In the genomic region with DNA sequence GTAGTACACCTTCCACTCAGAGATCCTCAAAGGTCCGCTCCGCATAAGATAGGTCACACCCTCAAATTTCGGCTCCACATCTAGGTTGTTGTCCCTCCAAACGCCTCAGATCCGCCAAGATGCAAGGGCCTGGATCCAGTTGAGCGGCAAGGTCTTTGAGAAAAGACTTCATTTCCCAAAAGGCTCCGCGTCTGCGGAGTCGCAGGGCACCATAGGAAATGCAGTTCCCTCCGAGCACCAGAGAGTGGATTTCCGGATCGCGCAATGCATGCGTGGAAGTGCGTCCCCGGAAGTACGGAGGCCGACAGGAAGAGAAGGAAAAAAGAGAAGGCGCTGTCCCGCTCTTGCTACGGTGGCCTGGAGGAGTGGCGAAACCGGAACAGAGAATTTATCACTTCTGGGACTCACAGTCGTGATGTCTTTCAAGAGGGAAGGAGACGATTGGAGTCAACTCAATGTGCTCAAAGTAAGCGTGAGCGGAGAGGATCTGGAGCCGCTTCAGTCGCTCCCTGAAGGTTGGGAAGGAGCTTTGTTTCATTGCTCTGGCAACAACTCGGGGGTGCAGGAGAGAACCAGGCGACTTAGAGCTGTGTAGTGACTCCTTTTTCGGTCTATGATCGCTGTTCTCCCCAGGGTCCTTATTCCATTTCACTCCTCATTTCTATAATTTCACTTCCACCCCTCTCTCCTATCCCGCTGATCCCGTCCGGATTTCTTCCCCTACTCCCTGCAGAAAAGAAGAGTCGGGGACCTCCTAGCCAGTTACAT, we compare ENCODE assay signal across 1 cellular context.
TF ChIP-seq lines count a peak whose summit lies in the region.

A gene with protein sequence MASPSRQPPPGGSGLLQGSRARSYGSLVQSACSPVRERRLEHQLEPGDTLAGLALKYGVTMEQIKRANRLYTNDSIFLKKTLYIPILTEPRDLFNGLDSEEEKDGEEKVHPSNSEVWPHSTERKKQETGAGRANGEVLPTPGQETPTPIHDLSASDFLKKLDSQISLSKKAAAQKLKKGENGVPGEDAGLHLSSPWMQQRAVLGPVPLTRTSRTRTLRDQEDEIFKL (minus strand): TSS at position 165 of the 768 bp plus-strand sequence. CDS start 644 bp downstream, outside the sequence.
A gene with protein sequence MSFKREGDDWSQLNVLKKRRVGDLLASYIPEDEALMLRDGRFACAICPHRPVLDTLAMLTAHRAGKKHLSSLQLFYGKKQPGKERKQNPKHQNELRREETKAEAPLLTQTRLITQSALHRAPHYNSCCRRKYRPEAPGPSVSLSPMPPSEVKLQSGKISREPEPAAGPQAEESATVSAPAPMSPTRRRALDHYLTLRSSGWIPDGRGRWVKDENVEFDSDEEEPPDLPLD (plus strand): TSS at position 407 of the 768 bp plus-strand sequence. CDS start 9 bp downstream, at position 416.

TF ChIP-seq in SK-N-SH treated with all-trans-retinoic acid at 6 μM for 48 hours, 23 proteins besides CTCF, POLR2A, EP300 and RAD21 (continued from another document):
- no peak for TF ChIP-seq BACH2 (CRISPR knock-in tag; IDR thresholded peaks at IDR 0.05; ENCODE audit: borderline replicate concordance)
- TF ChIP-seq ZFP30 (CRISPR knock-in tag; IDR thresholded peaks at IDR 0.05): no peak
